ENCODE assay signal across 15 cellular contexts in genomic region chr7:377069-378040, GRCh38.
DNase-seq lines count a peak whose midpoint lies in the region; ATAC-seq and TF ChIP-seq lines count a peak whose summit lies in the region.
"Had no signal": no experiment of that assay in that cellular context is flagged by ENCODE, and none has a peak within 500 bp of the region (broad histone marks: within the 10 kb centered on the region; RNA-seq: fewer than 3 reads in every experiment).

No MANE protein-coding gene starts in this region.

- H3K9me3 ChIP-seq in spleen = no peaks in the 10 kb centered on the region

- H3K9me3 Mint-ChIP-seq in activated T-cell treated with anti-CD3 and anti-CD28 coated beads, Interleukin-2, amount 50 U/mL, for 24 hours = no peaks in the 10 kb centered on the region
- H3K9me3 Mint-ChIP-seq: neural crest cell had no signal

- no peak for TF ChIP-seq CTCF in spleen (IDR thresholded peaks at IDR 0.05 in 8 of 11, conservative IDR thresholded peaks at IDR 0.05 in 3 of 11)

- H3K27me3 Mint-ChIP-seq in activated T-cell treated with anti-CD3 and anti-CD28 coated beads, Interleukin-2, amount 50 U/mL, for 24 hours = peaks cover 8% of the 10 kb centered on the region
- H3K27me3 Mint-ChIP-seq: activated naive CD8-positive, alpha-beta T cell had no signal

- ATAC-seq in left ventricle myocardium superior (no peak), esophagus mucosa (no peak)
- ATAC-seq: left colon had no signal

- 70 to 77% (median 70%) methylated on average over 23 to 35 of the region's 35 CpGs for whole genome bisulfite sequencing in spleen, 5 donors

- H3K4me1 ChIP-seq in spleen = peaks cover 14 to 67% (median 46%) of the 10 kb centered on the region in 6 donors

- no peak overlapping the region for H3K4me3 ChIP-seq in spleen

- H3K27ac ChIP-seq in spleen = peak overlapping the region in 1 of 8 donors; percentile 5

- peaks cover 0 to 46% (median 0%) of the 10 kb centered on the region in 7 donors for H3K27me3 ChIP-seq in spleen (replicated peaks in 1 of 7)

- no peak overlapping the region for H3K4me3 Mint-ChIP-seq in activated T-cell treated with anti-CD3 and anti-CD28 coated beads, Interleukin-2, amount 50 U/mL, for 24 hours
- H3K4me3 Mint-ChIP-seq: activated naive CD8-positive, alpha-beta T cell; neural crest cell had no signal

- no peaks in the 10 kb centered on the region for H3K36me3 ChIP-seq in spleen

- intact Hi-C loops in left ventricle myocardium superior (cut with micrococcal nuclease) (no loop called here), spleen (cut with DNase I; ENCODE audit: low total_unique reads) (no loop called here)

- peak; percentile 25 for DNase-seq in activated T-cell treated with anti-CD3 and anti-CD28 coated beads, Interleukin-2, amount 50 U/mL, for 24 hours
- no peak for DNase-seq in activated T-cell treated with anti-CD3 and anti-CD28 coated beads, Interleukin-2, amount 50 U/mL, for 48 hours
- DNase-seq in SW480 (ENCODE audit: low spot score) (peak; percentile 41), left ventricle myocardium superior (peak; percentile 41), spleen (peak; percentile 77), mucosa of gallbladder (ENCODE audit: low spot score) (no peak), AG08396 (ENCODE audit: low spot score) (no peak)
- DNase-seq: ACHN; activated CD4-positive, alpha-beta T cell treated with anti-CD3 and anti-CD28 coated beads, Interleukin-2, amount 50 U/mL, for 1 hour; Karpas-422; small intestine had no signal

- no peak for TF ChIP-seq POLR2A in spleen (IDR thresholded peaks at IDR 0.05)

- peaks cover 23% of the 10 kb centered on the region for H3K4me1 Mint-ChIP-seq in activated T-cell treated with anti-CD3 and anti-CD28 coated beads, Interleukin-2, amount 50 U/mL, for 24 hours (ENCODE audit: low read depth)

- no peak overlapping the region for H3K27ac Mint-ChIP-seq in activated T-cell treated with anti-CD3 and anti-CD28 coated beads, Interleukin-2, amount 50 U/mL, for 24 hours
- H3K27ac Mint-ChIP-seq: activated naive CD8-positive, alpha-beta T cell had no signal

- no peaks in the 10 kb centered on the region for H3K36me3 Mint-ChIP-seq in activated T-cell treated with anti-CD3 and anti-CD28 coated beads, Interleukin-2, amount 50 U/mL, for 24 hours (ENCODE audit: low read depth)
- H3K36me3 Mint-ChIP-seq: activated naive CD8-positive, alpha-beta T cell had no signal

Comparison
In these comparisons a context has a peak if more than half of its experiments do, and no peak if none do; other contexts are left out.
1. DNase-seq: peak in activated T-cell treated with anti-CD3 and anti-CD28 coated beads, Interleukin-2, amount 50 U/mL, for 24 hours (single experiment), SW480 (single experiment), left ventricle myocardium superior (single experiment) and spleen (single experiment); none in activated T-cell treated with anti-CD3 and anti-CD28 coated beads, Interleukin-2, amount 50 U/mL, for 48 hours (0 of 2), mucosa of gallbladder (single experiment) and AG08396 (single experiment).